In the genomic region with DNA sequence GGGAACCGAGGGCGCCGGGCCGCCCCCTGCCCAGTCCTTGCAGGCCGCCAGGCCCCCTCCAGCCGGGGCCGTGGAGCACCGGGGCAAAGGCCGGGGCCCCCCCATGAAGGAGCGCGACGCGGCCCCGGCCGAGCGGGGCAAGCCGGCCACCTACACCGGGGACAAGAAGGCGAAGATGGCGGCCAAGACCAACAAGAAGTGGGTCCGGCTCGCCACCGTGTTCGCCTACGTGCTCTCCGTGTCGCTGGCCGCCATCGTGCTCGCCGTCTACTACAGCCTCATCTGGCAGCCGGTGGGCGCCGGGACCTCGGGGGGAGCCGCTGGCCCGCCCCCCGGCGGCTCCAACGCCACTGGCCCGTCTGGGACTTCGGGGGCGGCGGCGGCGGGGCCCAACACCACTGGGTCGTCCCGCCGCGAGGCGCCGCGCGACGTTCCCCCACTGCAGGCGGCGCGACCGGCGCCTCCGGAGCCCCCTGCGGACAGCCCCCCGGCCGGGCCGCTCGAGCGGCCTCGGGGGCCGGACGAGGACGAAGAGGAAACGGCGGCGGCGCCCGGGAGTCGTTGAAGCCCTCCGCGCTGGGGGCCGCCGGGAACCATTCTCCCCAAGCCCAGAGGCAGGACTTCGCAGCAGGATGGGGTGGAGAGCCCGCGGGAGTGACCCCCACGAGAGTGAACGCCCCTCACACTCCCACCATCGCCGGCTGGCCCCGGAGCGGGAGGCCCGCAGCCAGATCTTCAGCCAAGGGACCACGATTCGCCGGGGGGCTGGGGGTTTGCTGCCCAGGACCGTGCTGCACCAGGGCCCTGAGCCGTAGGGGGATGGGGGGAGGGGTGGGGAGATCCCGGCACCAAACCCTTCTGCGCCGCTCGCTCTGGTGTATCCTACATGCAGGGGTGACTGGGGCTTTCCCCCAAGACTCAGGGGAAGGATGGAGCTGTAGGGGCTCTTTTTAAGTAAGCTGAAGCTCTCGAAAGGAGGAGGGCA, we compare ENCODE assay signal across 6 cellular contexts. TPM values are rescaled to one million over a fixed set of nuclear protein-coding genes. Genes with fewer than 3 reads are reported as not detected.
DNase-seq lines count a peak whose midpoint lies in the region; ATAC-seq, FAIRE-seq and TF ChIP-seq lines count a peak whose summit lies in the region.

No MANE protein-coding gene starts in this region.

- DNase-seq in CD4-positive, alpha-beta memory T cell = peak in 2 of 5 donors; percentile 16 to 25
- peak; percentile 36 for DNase-seq in mesenchymal stem cell
- DNase-seq in LoVo (ENCODE audit: low spot score) = no peak
- no peak for DNase-seq in GM12891 (ENCODE audit: insufficient read length, low spot score)

- H3K23ac ChIP-seq in mesenchymal stem cell (ENCODE audit: low read length in 2 of 2) = peak overlapping the region; percentile 1 to 65

- H3K9me3 Mint-ChIP-seq in CD4-positive, alpha-beta memory T cell = no peaks in the 10 kb centered on the region
- no peaks in the 10 kb centered on the region for H3K9me3 Mint-ChIP-seq in activated naive CD4-positive, alpha-beta T cell treated with anti-CD3 and anti-CD28 coated beads, Interleukin-2, amount 50 U/mL, for 24 hours

- H2BK120ac ChIP-seq in mesenchymal stem cell (ENCODE audit: low read depth, low read length) = peak overlapping the region; percentile 82

- no peaks in the 10 kb centered on the region for H3K36me3 Mint-ChIP-seq in CD4-positive, alpha-beta memory T cell
- no peaks in the 10 kb centered on the region for H3K36me3 Mint-ChIP-seq in activated naive CD4-positive, alpha-beta T cell treated with anti-CD3 and anti-CD28 coated beads, Interleukin-2, amount 50 U/mL, for 24 hours

- H3K27ac ChIP-seq in CD4-positive, alpha-beta memory T cell (ENCODE audit: low read depth, low read length) = no peak overlapping the region
- H3K27ac ChIP-seq in mesenchymal stem cell (ENCODE audit: low read length, poor library complexity, severe bottlenecking) = no peak overlapping the region

- H2BK12ac ChIP-seq in mesenchymal stem cell (ENCODE audit: low read length in 2 of 2) = peak overlapping the region; percentile 18 to 34

- no peak for FAIRE-seq in GM12891 (lab: Jason Lieb, UNC)

- peak overlapping the region in 3 of 7 donors; percentile 41 to 84 (median 78) for H3K27ac Mint-ChIP-seq in CD4-positive, alpha-beta memory T cell
- no peak overlapping the region for H3K27ac Mint-ChIP-seq in activated naive CD4-positive, alpha-beta T cell treated with anti-CD3 and anti-CD28 coated beads, Interleukin-2, amount 50 U/mL, for 24 hours

- peak overlapping the region; percentile 92 for H3K4me2 ChIP-seq in mesenchymal stem cell (ENCODE audit: low read length, poor library complexity, severe bottlenecking)

- H3K4me1 ChIP-seq in CD4-positive, alpha-beta memory T cell (ENCODE audit: insufficient read depth, low read length) = peaks cover 22% of the 10 kb centered on the region
- H3K4me1 ChIP-seq in mesenchymal stem cell (ENCODE audit: control insufficient read depth, insufficient read depth, low read depth, low read length) = peaks cover 24% of the 10 kb centered on the region

- peak overlapping the region; percentile 43 for H4K91ac ChIP-seq in mesenchymal stem cell (ENCODE audit: low read length)

- peaks cover 16 to 35% (median 25%) of the 10 kb centered on the region in 4 donors for H3K4me1 Mint-ChIP-seq in CD4-positive, alpha-beta memory T cell
- H3K4me1 Mint-ChIP-seq in activated naive CD4-positive, alpha-beta T cell treated with anti-CD3 and anti-CD28 coated beads, Interleukin-2, amount 50 U/mL, for 24 hours = peaks cover 41% of the 10 kb centered on the region

- intact Hi-C loops in CD4-positive, alpha-beta memory T cell (cut with micrococcal nuclease) = loop anchor here (1.0 to 5.0 kb wide), 5 partner anchors 16 to 908 kb away; a partner anchor contains a TSS

- H3K36me3 ChIP-seq in CD4-positive, alpha-beta memory T cell (ENCODE audit: insufficient read depth, low read length) = no peaks in the 10 kb centered on the region
- peaks cover 0 to 4% of the 10 kb centered on the region in 2 experiments for H3K36me3 ChIP-seq in mesenchymal stem cell (ENCODE audit: control insufficient read depth in 1 of 2, insufficient read depth in 2 of 2, low read depth in 1 of 2, low read length in 2 of 2)

- CTCF ChIA-PET in CD4-positive, alpha-beta memory T cell (lab: Charles Lee; ENCODE audit: partially characterized antibody) = interaction anchor here (1.0 to 23.8 kb wide), 9 partner anchors 11 to 98 kb away, joined by 3 to 634 read pairs (median 31); a partner anchor contains a TSS

- peak overlapping the region; percentile 82 for H2BK15ac ChIP-seq in mesenchymal stem cell (ENCODE audit: low read depth, poor library complexity, severe bottlenecking)

- H3K4ac ChIP-seq in mesenchymal stem cell (ENCODE audit: low read depth in 1 of 2, low read length in 2 of 2) = peak overlapping the region; percentile 5 to 89

- peak overlapping the region; percentile 80 to 81 for H3K18ac ChIP-seq in mesenchymal stem cell (ENCODE audit: low read depth in 1 of 2, low read length in 2 of 2)

- H2AK5ac ChIP-seq in mesenchymal stem cell (ENCODE audit: low read length, severe bottlenecking) = peak overlapping the region; percentile 27

- no peaks in the 10 kb centered on the region for H3K27me3 ChIP-seq in CD4-positive, alpha-beta memory T cell (ENCODE audit: insufficient read depth, low read length)
- H3K27me3 ChIP-seq in mesenchymal stem cell (ENCODE audit: control insufficient read depth in 1 of 2, insufficient read depth in 1 of 2, low read length in 2 of 2) = peaks cover 0 to 3% of the 10 kb centered on the region in 2 experiments

- no peaks in the 10 kb centered on the region for H3K9me3 ChIP-seq in CD4-positive, alpha-beta memory T cell (ENCODE audit: control insufficient read depth in 1 of 2, low read length in 2 of 2)
- no peaks in the 10 kb centered on the region for H3K9me3 ChIP-seq in mesenchymal stem cell (ENCODE audit: control insufficient read depth, low read length)

- no peaks in the 10 kb centered on the region for H3K79me1 ChIP-seq in mesenchymal stem cell (replicated peaks; ENCODE audit: low read length, poor library complexity, severe bottlenecking)

- peak overlapping the region; percentile 78 to 88 (median 84) for H3K4me3 Mint-ChIP-seq in CD4-positive, alpha-beta memory T cell
- H3K4me3 Mint-ChIP-seq in activated naive CD4-positive, alpha-beta T cell treated with anti-CD3 and anti-CD28 coated beads, Interleukin-2, amount 50 U/mL, for 24 hours = peak overlapping the region; percentile 82

- no peak for TF ChIP-seq POLR2A in GM12891 (IDR thresholded peaks at IDR 0.05; ENCODE audit: low read depth, low read length)

- peak; percentile 16 for ATAC-seq in HG02642 (IDR thresholded peaks at IDR 0.05; ENCODE audit: poor library complexity, unreplicated experiment)

- POLR2A ChIA-PET in CD4-positive, alpha-beta memory T cell (lab: Charles Lee; ENCODE audit: partially characterized antibody) = interaction anchor here (0.8 to 8.8 kb wide), 5 partner anchors 10 to 115 kb away, joined by 3 to 90 read pairs (median 6); a partner anchor contains a TSS

- peak overlapping the region; percentile 8 for H2AFZ ChIP-seq in mesenchymal stem cell (ENCODE audit: low read depth, low read length)

- peak overlapping the region; percentile 46 for H2BK5ac ChIP-seq in mesenchymal stem cell (ENCODE audit: low read depth, low read length, poor library complexity, severe bottlenecking)

- peak overlapping the region; percentile 68 for H3K9ac ChIP-seq in mesenchymal stem cell (ENCODE audit: low read length)

- H3K14ac ChIP-seq in mesenchymal stem cell (ENCODE audit: low read length in 2 of 2) = peak overlapping the region in 1 of 2 experiments; percentile 95

- H4K8ac ChIP-seq in mesenchymal stem cell (ENCODE audit: low read length) = peak overlapping the region; percentile 19

- WGBS in mesenchymal stem cell = under 1% methylated on average over 73 of the region's 101 CpGs

- peaks cover 0 to 7% of the 10 kb centered on the region in 2 donors for H3K27me3 Mint-ChIP-seq in CD4-positive, alpha-beta memory T cell
- H3K27me3 Mint-ChIP-seq in activated naive CD4-positive, alpha-beta T cell treated with anti-CD3 and anti-CD28 coated beads, Interleukin-2, amount 50 U/mL, for 24 hours = no peaks in the 10 kb centered on the region

- H3K4me3 ChIP-seq in CD4-positive, alpha-beta memory T cell (ENCODE audit: low read length in 2 of 2) = peak overlapping the region in 1 of 2 donors; percentile 41
- H3K4me3 ChIP-seq in mesenchymal stem cell (ENCODE audit: insufficient read depth in 1 of 2, low read depth in 1 of 2, low read length in 2 of 2) = peak overlapping the region; percentile 69 to 81

TF ChIP-seq in GM12891, 5 proteins besides CTCF, POLR2A, EP300 and RAD21:
- no peak for TF ChIP-seq POLR2AphosphoS5 (IDR thresholded peaks at IDR 0.05; ENCODE audit: low read depth, low read length)
- no peak for TF ChIP-seq TAF1 (IDR thresholded peaks at IDR 0.05; ENCODE audit: low read depth, low read length)
- TF ChIP-seq POU2F2 (IDR thresholded peaks at IDR 0.05; ENCODE audit: low read depth, low read length) = no peak
- TF ChIP-seq PAX5 (IDR thresholded peaks at IDR 0.05; ENCODE audit: insufficient read depth, low read length, severe bottlenecking) = no peak
- TF ChIP-seq SPI1 (IDR thresholded peaks at IDR 0.05; ENCODE audit: low read depth, low read length) = no peak

RNA-seq across cellular contexts. Expression of a gene that starts 0.8 kb away (rescaled TPM):
- 1 to 10 TPM; 7.2 to 7.5 TPM for total RNA-seq in CD4-positive, alpha-beta memory T cell
- 1 to 10 TPM in 1 of 2 donors, under 1 TPM in 1; 0.08 to 2.8 TPM for polyA plus RNA-seq in CD4-positive, alpha-beta memory T cell
- polyA plus RNA-seq in mesenchymal stem cell (2013, experiment 1 of 2) = 75.5 TPM
- polyA plus RNA-seq in mesenchymal stem cell (2013, experiment 2 of 2) = 80.9 TPM
- 3.0 TPM for polyA plus RNA-seq in GM12891 (2012; ENCODE audit: low read depth, missing spikeins)

RNA-seq across cellular contexts. Expression of a gene that starts 16.5 kb away (rescaled TPM):
- 1 to 10 TPM; 2.6 to 5.1 TPM for total RNA-seq in CD4-positive, alpha-beta memory T cell
- polyA plus RNA-seq in CD4-positive, alpha-beta memory T cell = under 1 TPM in 1 of 2 donors, not detected in 1; 0.53 TPM
- polyA plus RNA-seq in mesenchymal stem cell (2013, experiment 1 of 2) = 34.5 TPM
- 31.6 TPM for polyA plus RNA-seq in mesenchymal stem cell (2013, experiment 2 of 2)
- 0.06 TPM for polyA plus RNA-seq in GM12891 (2012; ENCODE audit: low read depth, missing spikeins)

RNA-seq across cellular contexts. Expression of a gene that starts 16.5 kb away (rescaled TPM):
- total RNA-seq in CD4-positive, alpha-beta memory T cell = 100 to 1,000 TPM; 211 to 219 TPM
- 10 to 100 TPM; 22.6 to 37.5 TPM for polyA plus RNA-seq in CD4-positive, alpha-beta memory T cell
- 14.0 TPM for polyA plus RNA-seq in mesenchymal stem cell (2013, experiment 1 of 2)
- polyA plus RNA-seq in mesenchymal stem cell (2013, experiment 2 of 2) = 13.9 TPM
- polyA plus RNA-seq in GM12891 (2012; ENCODE audit: low read depth, missing spikeins) = 22.2 TPM

RNA-seq across cellular contexts. Expression of a gene that starts 26.6 kb away (rescaled TPM):
- total RNA-seq in CD4-positive, alpha-beta memory T cell = not detected
- not detected for polyA plus RNA-seq in CD4-positive, alpha-beta memory T cell
- not detected for polyA plus RNA-seq in mesenchymal stem cell (2013, experiment 1 of 2)
- not detected for polyA plus RNA-seq in mesenchymal stem cell (2013, experiment 2 of 2)
- not detected for polyA plus RNA-seq in GM12891 (2012; ENCODE audit: low read depth, missing spikeins)

RNA-seq across cellular contexts. Expression of a gene that starts 33.8 kb away (rescaled TPM):
- total RNA-seq in CD4-positive, alpha-beta memory T cell = under 1 TPM; 0.03 to 0.23 TPM
- under 1 TPM in 1 of 2 donors, not detected in 1; 0.05 TPM for polyA plus RNA-seq in CD4-positive, alpha-beta memory T cell
- polyA plus RNA-seq in mesenchymal stem cell (2013, experiment 1 of 2) = 0.44 TPM
- 0.49 TPM for polyA plus RNA-seq in mesenchymal stem cell (2013, experiment 2 of 2)
- polyA plus RNA-seq in GM12891 (2012; ENCODE audit: low read depth, missing spikeins) = 0.35 TPM
